In the genomic region with DNA sequence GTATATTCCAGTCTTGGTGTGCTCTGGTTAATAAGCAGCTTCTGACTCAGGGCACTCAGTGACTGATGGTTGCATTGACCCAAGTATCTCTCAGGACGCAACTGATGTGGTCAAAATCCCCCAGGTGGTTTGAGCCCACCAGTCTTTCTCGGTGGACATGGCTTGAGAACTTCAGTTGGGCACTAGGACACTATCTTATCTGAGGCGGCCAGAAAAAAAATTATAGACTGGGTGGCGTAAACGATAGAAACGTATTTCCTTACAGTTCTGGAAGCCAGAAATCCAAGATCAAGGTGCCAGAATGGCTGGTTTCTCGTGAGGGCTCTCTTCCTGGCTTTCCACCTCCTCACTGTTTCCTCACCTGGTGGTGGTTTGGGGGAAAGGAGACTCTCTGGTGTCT, we compare ENCODE assay signal across 19 cellular contexts. TPM values are rescaled to one million over a fixed set of nuclear protein-coding genes. Genes with fewer than 3 reads are reported as not detected.
DNase-seq lines count a peak whose midpoint lies in the region; ATAC-seq lines count a peak whose summit lies in the region.
"Had no signal": no experiment of that assay in that cellular context is flagged by ENCODE, and none has a peak within 500 bp of the region (broad histone marks: within the 10 kb centered on the region; RNA-seq: fewer than 3 reads in every experiment).

No MANE protein-coding gene starts in this region.

- H3K9me3 Mint-ChIP-seq in activated CD8-positive, alpha-beta memory T cell treated with anti-CD3 and anti-CD28 coated beads, Interleukin-2, amount 10 ng/mL, durations not matched to agents 7 days and 5 days (ENCODE audit: low read depth) = no peaks in the 10 kb centered on the region
- H3K9me3 Mint-ChIP-seq in IgD-negative memory B cell = no peaks in the 10 kb centered on the region
- no peaks in the 10 kb centered on the region for H3K9me3 Mint-ChIP-seq in activated naive CD8-positive, alpha-beta T cell treated with anti-CD3 and anti-CD28 coated beads, Interleukin-2, amount 50 U/mL, for 24 hours
- H3K9me3 Mint-ChIP-seq in stimulated activated memory B cell treated with anti-CD40 and anti-IgM and Interleukin-4, amounts not matched to agents 10 μg/mL and 1 μg/mL and 100 μg/mL, for 72 hours = no peaks in the 10 kb centered on the region
- H3K9me3 Mint-ChIP-seq: brain had no signal

- no peak for ATAC-seq in activated CD8-positive, alpha-beta memory T cell treated with anti-CD3 and anti-CD28 coated beads, Interleukin-2, amount 10 ng/mL, durations not matched to agents 7 days and 5 days
- no peak for ATAC-seq in activated naive CD8-positive, alpha-beta T cell treated with anti-CD3 and anti-CD28 coated beads, Interleukin-2, amount 50 U/mL, for 24 hours
- no peak for ATAC-seq in stimulated activated memory B cell treated with anti-CD40 and anti-IgM and Interleukin-4, amounts not matched to agents 10 μg/mL and 1 μg/mL and 100 μg/mL, for 72 hours

- no peak overlapping the region for H3K27ac Mint-ChIP-seq in activated CD8-positive, alpha-beta memory T cell treated with anti-CD3 and anti-CD28 coated beads, Interleukin-2, amount 10 ng/mL, durations not matched to agents 7 days and 5 days
- H3K27ac Mint-ChIP-seq in IgD-negative memory B cell = peak overlapping the region; percentile 96 to 99 (median 98)
- peak overlapping the region; percentile 80 for H3K27ac Mint-ChIP-seq in activated naive CD8-positive, alpha-beta T cell treated with anti-CD3 and anti-CD28 coated beads, Interleukin-2, amount 50 U/mL, for 24 hours
- H3K27ac Mint-ChIP-seq in stimulated activated memory B cell treated with anti-CD40 and anti-IgM and Interleukin-4, amounts not matched to agents 10 μg/mL and 1 μg/mL and 100 μg/mL, for 72 hours = peak overlapping the region; percentile 93
- H3K27ac Mint-ChIP-seq: brain had no signal

- peak; percentile 11 for DNase-seq in activated CD8-positive, alpha-beta memory T cell treated with anti-CD3 and anti-CD28 coated beads, Interleukin-2, amount 10 ng/mL, durations not matched to agents 7 days and 5 days
- DNase-seq in activated CD8-positive, alpha-beta memory T cell treated with anti-CD3 and anti-CD28 coated beads, Interleukin-2, amount 50 U/mL, for 4 hours = no peak
- no peak for DNase-seq in activated naive CD8-positive, alpha-beta T cell treated with anti-CD3 and anti-CD28 coated beads, Interleukin-2, amount 50 U/mL, for 24 hours
- DNase-seq in HCEC 1CT (no peak), NCI-H1417 treated with DMSO at 0.1 percent for 48 hours (lab: John Stamatoyannopoulos, UW) (no peak)
- DNase-seq: ACHN, activated gamma-delta T cell, foreskin melanocyte, mesendoderm, NCI-H2081 treated with DMSO at 0.1 percent for 48 hours, NCI-H345, NCI-H748 treated with DMSO at 0.1 percent for 48 hours, occipital lobe, SK-N-SH had no signal

- peaks cover 25% of the 10 kb centered on the region for H3K36me3 Mint-ChIP-seq in activated CD8-positive, alpha-beta memory T cell treated with anti-CD3 and anti-CD28 coated beads, Interleukin-2, amount 10 ng/mL, durations not matched to agents 7 days and 5 days
- peaks cover 9% of the 10 kb centered on the region for H3K36me3 Mint-ChIP-seq in IgD-negative memory B cell
- peaks cover 40% of the 10 kb centered on the region for H3K36me3 Mint-ChIP-seq in activated naive CD8-positive, alpha-beta T cell treated with anti-CD3 and anti-CD28 coated beads, Interleukin-2, amount 50 U/mL, for 24 hours (ENCODE audit: low read depth)
- H3K36me3 Mint-ChIP-seq in stimulated activated memory B cell treated with anti-CD40 and anti-IgM and Interleukin-4, amounts not matched to agents 10 μg/mL and 1 μg/mL and 100 μg/mL, for 72 hours = peaks cover 45% of the 10 kb centered on the region
- H3K36me3 Mint-ChIP-seq: brain had no signal

- no peak overlapping the region for H3K4me3 Mint-ChIP-seq in activated CD8-positive, alpha-beta memory T cell treated with anti-CD3 and anti-CD28 coated beads, Interleukin-2, amount 10 ng/mL, durations not matched to agents 7 days and 5 days
- H3K4me3 Mint-ChIP-seq in IgD-negative memory B cell = peak overlapping the region in 3 of 4 donors; percentile 52 to 85 (median 68)
- H3K4me3 Mint-ChIP-seq in activated naive CD8-positive, alpha-beta T cell treated with anti-CD3 and anti-CD28 coated beads, Interleukin-2, amount 50 U/mL, for 24 hours = no peak overlapping the region
- no peak overlapping the region for H3K4me3 Mint-ChIP-seq in stimulated activated memory B cell treated with anti-CD40 and anti-IgM and Interleukin-4, amounts not matched to agents 10 μg/mL and 1 μg/mL and 100 μg/mL, for 72 hours
- H3K4me3 Mint-ChIP-seq: brain had no signal

- H3K27me3 Mint-ChIP-seq in activated CD8-positive, alpha-beta memory T cell treated with anti-CD3 and anti-CD28 coated beads, Interleukin-2, amount 10 ng/mL, durations not matched to agents 7 days and 5 days = no peaks in the 10 kb centered on the region
- no peaks in the 10 kb centered on the region for H3K27me3 Mint-ChIP-seq in IgD-negative memory B cell
- H3K27me3 Mint-ChIP-seq in activated naive CD8-positive, alpha-beta T cell treated with anti-CD3 and anti-CD28 coated beads, Interleukin-2, amount 50 U/mL, for 24 hours = no peaks in the 10 kb centered on the region
- no peaks in the 10 kb centered on the region for H3K27me3 Mint-ChIP-seq in stimulated activated memory B cell treated with anti-CD40 and anti-IgM and Interleukin-4, amounts not matched to agents 10 μg/mL and 1 μg/mL and 100 μg/mL, for 72 hours

- peaks cover 87% of the 10 kb centered on the region for H3K4me1 Mint-ChIP-seq in activated CD8-positive, alpha-beta memory T cell treated with anti-CD3 and anti-CD28 coated beads, Interleukin-2, amount 10 ng/mL, durations not matched to agents 7 days and 5 days
- H3K4me1 Mint-ChIP-seq in IgD-negative memory B cell = peaks cover 65 to 79% (median 76%) of the 10 kb centered on the region in 3 donors
- peaks cover 91% of the 10 kb centered on the region for H3K4me1 Mint-ChIP-seq in activated naive CD8-positive, alpha-beta T cell treated with anti-CD3 and anti-CD28 coated beads, Interleukin-2, amount 50 U/mL, for 24 hours
- peaks cover 92% of the 10 kb centered on the region for H3K4me1 Mint-ChIP-seq in stimulated activated memory B cell treated with anti-CD40 and anti-IgM and Interleukin-4, amounts not matched to agents 10 μg/mL and 1 μg/mL and 100 μg/mL, for 72 hours
- H3K4me1 Mint-ChIP-seq: brain had no signal

- CTCF ChIA-PET in activated CD8-positive, alpha-beta memory T cell treated with anti-CD3 and anti-CD28 coated beads, Interleukin-2, amount 10 ng/mL, durations not matched to agents 7 days and 5 days (lab: Charles Lee) = interaction anchor here (2.1 kb wide), 1 partner anchor 16 kb away, joined by 7 read pairs; no protein-coding TSS in a partner anchor

RNA-seq across cellular contexts. Expression of gene PPP1R16B, which starts 52.2 kb away (rescaled TPM):
- total RNA-seq in activated CD8-positive, alpha-beta memory T cell treated with anti-CD3 and anti-CD28 coated beads, Interleukin-2, amount 10 ng/mL, durations not matched to agents 7 days and 5 days = 100 to 1,000 TPM in 1 of 2 experiments, 10 to 100 TPM in 1; 86.5 to 128 TPM
- polyA plus RNA-seq in IgD-negative memory B cell = 68.0 TPM
- total RNA-seq: chondrocyte, MCF 10A had no signal

Comparison
In these comparisons a context has a peak if more than half of its experiments do, and no peak if none do; other contexts are left out.
1. H3K4me3 Mint-ChIP-seq: peak in IgD-negative memory B cell (3 of 4); none in activated CD8-positive, alpha-beta memory T cell treated with anti-CD3 and anti-CD28 coated beads, Interleukin-2, amount 10 ng/mL, durations not matched to agents 7 days and 5 days (single experiment), activated naive CD8-positive, alpha-beta T cell treated with anti-CD3 and anti-CD28 coated beads, Interleukin-2, amount 50 U/mL, for 24 hours (single experiment) and stimulated activated memory B cell treated with anti-CD40 and anti-IgM and Interleukin-4, amounts not matched to agents 10 μg/mL and 1 μg/mL and 100 μg/mL, for 72 hours (single experiment).